Comparison of ENCODE assay signal across 8 cellular contexts in the genomic region with DNA sequence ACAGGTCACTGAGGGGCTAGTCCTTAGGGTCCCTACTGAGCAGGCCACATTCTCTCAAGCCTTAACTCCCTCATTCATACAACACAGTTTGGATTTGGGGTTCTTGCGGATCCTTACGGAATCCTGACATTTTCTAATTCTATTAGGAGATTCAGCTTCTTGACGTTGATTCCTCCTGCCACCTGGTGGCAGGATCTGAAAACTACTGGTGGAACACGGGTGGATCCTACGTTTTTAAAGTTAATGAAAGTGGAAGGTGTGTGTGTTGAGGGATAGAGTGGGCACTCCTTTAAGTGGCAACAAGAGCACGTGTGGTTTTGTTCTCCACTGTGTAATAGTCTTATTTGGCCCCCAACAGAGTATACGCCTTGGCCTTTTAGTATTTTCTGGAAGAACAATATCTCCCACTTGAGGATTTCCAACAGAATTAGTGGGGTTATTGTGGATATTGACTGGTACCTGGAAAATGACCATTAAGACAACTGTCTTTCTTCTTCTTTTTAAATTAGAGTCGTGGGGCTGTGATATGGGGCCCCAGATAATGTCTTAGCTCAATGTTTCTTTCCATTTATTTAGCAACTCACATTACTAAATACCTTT. TPM values are rescaled to one million over a fixed set of nuclear protein-coding genes. Genes with fewer than 3 reads are reported as not detected.
A peak's percentile ranks its signal among the peaks of the same experiment; 100 is the strongest.
DNase-seq lines count a peak whose midpoint lies in the region; ATAC-seq, FAIRE-seq and TF ChIP-seq lines count a peak whose summit lies in the region.

No MANE protein-coding gene starts in this region.

- H2AFZ ChIP-seq in KMS-11 (ENCODE audit: low read depth) (peak overlapping the region; percentile 79), SK-N-SH (ENCODE audit: low read depth) (0 out of 2 replicates have a peak overlapping the region, but pooled peaks have one; percentile 60)

- intact Hi-C loops in left cardiac atrium (cut with DNase I) (loop anchor here in 1 of 2 donors (2.0 kb wide), 1 partner anchor 377 kb away; no protein-coding TSS in a partner anchor), sciatic nerve (cut with DNase I) (no loop called here)

- WGBS in SK-N-SH (ENCODE audit: low lambda C conversion rate) = 17% methylated on average over 8 of the region's 8 CpGs

- CTCF ChIA-PET in SK-N-SH (lab: Yijun Ruan, JAX) = interaction anchor here (0.6 to 2.5 kb wide), 28 partner anchors 8 to 395 kb away, joined by 3 to 19 read pairs (median 4); a partner anchor contains a TSS

- TF ChIP-seq RAD21 in SK-N-SH (IDR thresholded peaks at IDR 0.05; ENCODE audit: low read length) = peak; percentile 82

- H3K9me3 ChIP-seq in SK-N-SH = no peaks in the 10 kb centered on the region
- no peaks in the 10 kb centered on the region for H3K9me3 ChIP-seq in adipocyte (ENCODE audit: control insufficient read depth, low read length)

- POLR2A ChIA-PET in SK-N-SH (lab: Yijun Ruan, JAX) = no interaction called here

- no peak overlapping the region for H3K27ac ChIP-seq in KMS-11
- H3K27ac ChIP-seq in SK-N-SH (ENCODE audit: low read depth in 2 of 2, low read length in 1 of 2) = no peak overlapping the region

- TF ChIP-seq POLR2A in GM12891 (IDR thresholded peaks at IDR 0.05; ENCODE audit: low read depth, low read length) = no peak

- peak; percentile 58 for DNase-seq in A172 (ENCODE audit: low spot score)
- no peak for DNase-seq in GM12891 (ENCODE audit: insufficient read length, low spot score)
- DNase-seq in SK-N-SH = peak; percentile 53
- peak; percentile 87 for DNase-seq in adipocyte (ENCODE audit: low read depth)
- DNase-seq in left cardiac atrium = peak; percentile 56
- DNase-seq in sciatic nerve (ENCODE audit: low spot score) = peak; percentile 69
- DNase-seq in OCI-M2 (lab: John Stamatoyannopoulos, UW; ENCODE audit: unreplicated experiment) = no peak

- H3K79me2 ChIP-seq in KMS-11 (ENCODE audit: insufficient read depth, low read depth) (no peaks in the 10 kb centered on the region), SK-N-SH (ENCODE audit: insufficient read depth) (no peaks in the 10 kb centered on the region)

- no peaks in the 10 kb centered on the region for H3F3A ChIP-seq in SK-N-SH (replicated peaks; ENCODE audit: insufficient read depth)

- H3K36me3 ChIP-seq in KMS-11 (ENCODE audit: insufficient read depth) (no peaks in the 10 kb centered on the region), SK-N-SH (replicated peaks in 1 of 2; ENCODE audit: control insufficient read depth in 1 of 2, insufficient read depth in 2 of 2, low read length in 1 of 2) (no peaks in the 10 kb centered on the region), adipocyte (ENCODE audit: control insufficient read depth, insufficient read depth, low read length, severe bottlenecking) (no peaks in the 10 kb centered on the region)

- H3K27me3 ChIP-seq in KMS-11 (ENCODE audit: insufficient read depth, low read depth) (no peaks in the 10 kb centered on the region), SK-N-SH (ENCODE audit: insufficient read depth) (no peaks in the 10 kb centered on the region), adipocyte (replicated peaks; ENCODE audit: control insufficient read depth, insufficient read depth, low read length) (no peaks in the 10 kb centered on the region)

- TF ChIP-seq CTCF in KMS-11 (conservative IDR thresholded peaks at IDR 0.05; ENCODE audit: low read depth, low read length) = peak; percentile 91
- TF ChIP-seq CTCF in SK-N-SH (IDR thresholded peaks at IDR 0.05) = peak; percentile 88

- H3K4me2 ChIP-seq in KMS-11 (peak overlapping the region; percentile 21; the same call in 1 of the 2 replicates), SK-N-SH (0 out of 2 replicates have a peak overlapping the region, but pooled peaks have one; percentile 37)

- H3K4me1 ChIP-seq in KMS-11 (ENCODE audit: low read depth, poor library complexity, severe bottlenecking) (no peaks in the 10 kb centered on the region), SK-N-SH (ENCODE audit: control insufficient read depth in 1 of 2, insufficient read depth in 2 of 2, low read depth in 1 of 2, low read length in 1 of 2) (no peaks in the 10 kb centered on the region), adipocyte (ENCODE audit: control insufficient read depth, insufficient read depth, low read length) (peaks cover 7% of the 10 kb centered on the region)

- ATAC-seq in left cardiac atrium (peak; percentile 38 to 66), sciatic nerve (peak; percentile 74)

- FAIRE-seq in GM12891 (lab: Jason Lieb, UNC) = peak; percentile 77

- H3K9ac ChIP-seq in KMS-11 (no peak overlapping the region), SK-N-SH (no peak overlapping the region), adipocyte (ENCODE audit: low read length) (no peak overlapping the region)

- H4K20me1 ChIP-seq in KMS-11 (ENCODE audit: insufficient read depth) = no peaks in the 10 kb centered on the region
- no peaks in the 10 kb centered on the region for H4K20me1 ChIP-seq in SK-N-SH (ENCODE audit: insufficient read depth)

- no peak for TF ChIP-seq EP300 in SK-N-SH (IDR thresholded peaks at IDR 0.05; ENCODE audit: borderline replicate concordance in 1 of 2, low read depth in 1 of 2, low read length in 1 of 2)

- H3K4me3 ChIP-seq in KMS-11 (IDR thresholded peaks at IDR 0.05; ENCODE audit: insufficient read depth, low read depth, low read length) = no peak overlapping the region
- peak overlapping the region in 1 of 2 experiments; percentile 38; a peak in 1 of 4 replicates for H3K4me3 ChIP-seq in SK-N-SH (ENCODE audit: low read depth in 2 of 2, low read length in 1 of 2)
- no peak overlapping the region for H3K4me3 ChIP-seq in adipocyte (ENCODE audit: low read length)

- no peaks in the 10 kb centered on the region for H3K9me2 ChIP-seq in SK-N-SH

TF ChIP-seq in GM12891, 5 proteins besides CTCF, POLR2A, EP300 and RAD21:
- TF ChIP-seq PAX5 (IDR thresholded peaks at IDR 0.05; ENCODE audit: insufficient read depth, low read length, severe bottlenecking) (no peak), POU2F2 (IDR thresholded peaks at IDR 0.05; ENCODE audit: low read depth, low read length) (no peak), TAF1 (IDR thresholded peaks at IDR 0.05; ENCODE audit: low read depth, low read length) (no peak), POLR2AphosphoS5 (IDR thresholded peaks at IDR 0.05; ENCODE audit: low read depth, low read length) (no peak), SPI1 (IDR thresholded peaks at IDR 0.05; ENCODE audit: low read depth, low read length) (no peak)

TF ChIP-seq in SK-N-SH, 30 proteins besides CTCF, POLR2A, EP300 and RAD21:
- TF ChIP-seq SMC3 (IDR thresholded peaks at IDR 0.05; ENCODE audit: low read depth, low read length) = peak; percentile 72
- TF ChIP-seq RCOR1 (IDR thresholded peaks at IDR 0.05; ENCODE audit: low read length) = 0 out of 2 replicates have a peak, but pooled peaks have one; percentile 34
- TF ChIP-seq EZH2phosphoT487 (IDR thresholded peaks at IDR 0.05; ENCODE audit: borderline replicate concordance, low read depth) = no peak

RNA-seq across cellular contexts. Expression of a gene that starts 25.2 kb away (rescaled TPM):
- total RNA-seq in A172 (2014; rRNA removed; shearing (Covaris generic)) = 0.55 and 1.0 TPM in 2 replicates
- polyA plus RNA-seq in GM12891 (2012; ENCODE audit: low read depth, missing spikeins) = 0.21 TPM
- 0.23 and 0.45 TPM in 2 replicates for polyA plus RNA-seq in SK-N-SH (2012; rRNA removed)
- polyA plus RNA-seq in SK-N-SH (2012; cell fraction: cytosol; rRNA removed) = 0.32 and 0.35 TPM in 2 replicates
- 0.16 and 0.48 TPM in 2 replicates for polyA plus RNA-seq in SK-N-SH (2012; cell fraction: nucleus; rRNA removed)
- total RNA-seq in left cardiac atrium (1 to 10 TPM in 1 of 2 donors, under 1 TPM in 1; 0.63 to 1.2 TPM), sciatic nerve (0.27 TPM)

Comparison
In these comparisons a context has a peak if more than half of its experiments do, and no peak if none do; other contexts are left out.
1. DNase-seq: peak in A172 (single experiment), SK-N-SH (single experiment), adipocyte (single experiment), left cardiac atrium (single experiment) and sciatic nerve (single experiment); none in GM12891 (single experiment) and OCI-M2 (single experiment).